ENCODE assay signal across 26 cellular contexts in the genomic region with DNA sequence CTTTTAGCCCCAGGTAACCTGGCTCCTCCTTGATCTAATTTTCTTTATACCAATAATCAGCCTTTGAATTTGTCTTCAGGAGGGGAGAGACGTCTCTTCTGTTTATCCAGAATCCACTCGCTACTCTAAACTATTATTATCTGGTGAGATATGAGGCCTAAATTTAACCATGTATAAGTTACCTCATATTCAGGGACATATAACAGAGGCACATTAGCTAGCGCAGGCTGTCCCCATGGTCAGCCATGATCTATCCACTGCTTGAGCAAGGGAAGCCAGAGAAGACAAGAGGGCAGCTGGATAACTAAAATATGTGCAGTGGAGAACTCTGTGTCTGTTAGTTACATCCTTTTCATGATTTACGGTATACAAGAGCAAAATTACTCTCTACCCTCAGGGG.
"Had no signal": no experiment of that assay in that cellular context is flagged by ENCODE, and none has a peak within 500 bp of the region (broad histone marks: within the 10 kb centered on the region; RNA-seq: fewer than 3 reads in every experiment).

No MANE protein-coding gene starts in this region.

- H3K27me3 Mint-ChIP-seq: naive B cell; stimulated activated naive B cell treated with anti-CD40 and anti-IgM and Interleukin-4, amounts not matched to agents 10 μg/mL and 1 μg/mL and 100 μg/mL, for 72 hours had no signal

- H3K36me3 ChIP-seq: heart right ventricle, left lung, lower lobe of right lung, ovary, right atrium auricular region, right lobe of liver, stomach, thyroid gland, transverse colon, uterus had no signal

- H3K4me2 ChIP-seq: smooth muscle cell had no signal

- H3K4me3 Mint-ChIP-seq: immature natural killer cell; naive B cell; natural killer cell; stimulated activated naive B cell treated with anti-CD40 and anti-IgM and Interleukin-4, amounts not matched to agents 10 μg/mL and 1 μg/mL and 100 μg/mL, for 72 hours had no signal

- DNase-seq: heart right ventricle; hippocampal formation; immature natural killer cell; kidney; left colon; left lung; lower lobe of right lung; mammary epithelial cell; mesenchymal stem cell; naive B cell; natural killer cell; ovary; right lobe of liver; stimulated activated CD4-positive, alpha-beta T cell treated with anti-CD3 and anti-CD28 coated beads, Interleukin-1b, Interleukin-23, amount 100 ng/mL, for 48 hours; stimulated activated CD4-positive, alpha-beta T cell treated with anti-CD3 and anti-CD28 coated beads, Interleukin-2, amount 100 ng/mL, for 48 hours; stimulated activated CD4-positive, alpha-beta T cell treated with anti-CD3 and anti-CD28 coated beads, Interleukin-4, amount 100 ng/mL, for 4 hours; stimulated activated CD8-positive, alpha-beta memory T cell treated with anti-CD3 and anti-CD28 coated beads, Interleukin-4, amount 100 ng/mL, for 48 hours; stimulated activated naive B cell treated with anti-CD40 and anti-IgM and Interleukin-4, amounts not matched to agents 10 μg/mL and 1 μg/mL and 100 μg/mL, for 72 hours; stimulated activated naive CD8-positive, alpha-beta T cell treated with anti-CD3 and anti-CD28 coated beads, Interleukin-15, Interleukin-2, amounts not matched to agents 100 U/mL and 50 U/mL, for 24 hours; stomach; testis; thyroid gland; transverse colon; uterus had no signal

- H3K27ac ChIP-seq: heart right ventricle, left lung, lower lobe of right lung, right atrium auricular region, right lobe of liver, stomach, testis, thyroid gland, transverse colon had no signal

- ATAC-seq: heart right ventricle; left colon; left lung; lower lobe of right lung; natural killer cell; stimulated activated naive B cell treated with anti-CD40 and anti-IgM and Interleukin-4, amounts not matched to agents 10 μg/mL and 1 μg/mL and 100 μg/mL, for 72 hours; stimulated activated naive CD8-positive, alpha-beta T cell treated with anti-CD3 and anti-CD28 coated beads, Interleukin-15, Interleukin-2, amounts not matched to agents 100 U/mL and 50 U/mL, for 24 hours had no signal

- H3K4me3 ChIP-seq: heart right ventricle, left lung, lower lobe of right lung, ovary, right atrium auricular region, right lobe of liver, smooth muscle cell, stomach, testis, thyroid gland, transverse colon, uterus had no signal

- H3K27ac Mint-ChIP-seq: natural killer cell; stimulated activated naive B cell treated with anti-CD40 and anti-IgM and Interleukin-4, amounts not matched to agents 10 μg/mL and 1 μg/mL and 100 μg/mL, for 72 hours had no signal

- H3K9me3 ChIP-seq: lower lobe of right lung, ovary, right atrium auricular region, right lobe of liver, testis, thyroid gland, uterus had no signal

- H3K4me1 ChIP-seq: lower lobe of right lung, right lobe of liver had no signal

- H3K27me3 ChIP-seq: heart right ventricle, left lung, ovary, right atrium auricular region, right lobe of liver, stomach, testis, thyroid gland, transverse colon, uterus had no signal
